ENCODE assay signal across 17 cellular contexts in the genomic region with DNA sequence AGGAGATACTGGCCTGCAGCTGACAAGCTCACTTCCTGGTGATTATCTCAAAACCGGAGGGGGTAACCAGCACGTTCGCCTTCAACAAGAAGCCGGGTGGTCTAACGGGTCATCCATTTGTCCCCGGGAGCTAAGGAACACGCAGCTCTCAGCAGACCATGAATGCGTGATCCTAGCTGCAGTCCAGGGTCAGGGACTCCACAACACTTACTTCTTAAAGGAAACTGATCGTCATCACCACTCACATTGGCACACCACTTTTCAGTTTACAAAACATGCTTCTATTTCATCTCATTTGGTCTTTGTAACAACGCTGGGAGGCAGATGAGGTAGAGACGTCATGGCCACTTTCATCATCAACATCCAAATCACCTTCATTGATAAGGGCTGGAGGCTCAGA. TPM values are rescaled to one million over a fixed set of nuclear protein-coding genes. Genes with fewer than 3 reads are reported as not detected.
DNase-seq lines count a peak whose midpoint lies in the region; ATAC-seq and TF ChIP-seq lines count a peak whose summit lies in the region.
"Had no signal": no experiment of that assay in that cellular context is flagged by ENCODE, and none has a peak within 500 bp of the region (broad histone marks: within the 10 kb centered on the region; RNA-seq: fewer than 3 reads in every experiment).

No MANE protein-coding gene starts in this region.

- intact Hi-C loops in CD8-positive, alpha-beta T cell (cut with DNase I, micrococcal nuclease), result loop anchor here (1.0 to 5.0 kb wide), 2 partner anchors 9 to 40 kb away; no protein-coding TSS in a partner anchor
- intact Hi-C loops in naive thymus-derived CD4-positive, alpha-beta T cell (cut with micrococcal nuclease), result no loop called here

- CTCF ChIA-PET in CD8-positive, alpha-beta T cell (lab: Charles Lee), result interaction anchor here (1.4 to 1.9 kb wide), 2 partner anchors 22 to 30 kb away, joined by 3 to 5 read pairs; no protein-coding TSS in a partner anchor
- CTCF ChIA-PET in activated CD4-positive, alpha-beta memory T cell treated with anti-CD3 and anti-CD28 coated beads, Interleukin-2, amount 10 ng/mL, durations not matched to agents 7 days and 5 days (lab: Charles Lee), result interaction anchor here (0.6 to 1.3 kb wide), 4 partner anchors 30 to 87 kb away, joined by 3 to 4 read pairs (median 3); no protein-coding TSS in a partner anchor
- CTCF ChIA-PET in naive thymus-derived CD4-positive, alpha-beta T cell (lab: Charles Lee), result interaction anchor here (0.7 to 0.9 kb wide), 2 partner anchors 28 to 80 kb away, joined by 3 to 5 read pairs; no protein-coding TSS in a partner anchor

- ATAC-seq in CD8-positive, alpha-beta T cell, result no peak
- ATAC-seq in naive thymus-derived CD4-positive, alpha-beta T cell, result no peak
- ATAC-seq in HG03457 (IDR thresholded peaks at IDR 0.05; ENCODE audit: unreplicated experiment), result no peak
- ATAC-seq: gastroesophageal sphincter, left lobe of liver, SK-N-SH treated with all-trans-retinoic acid at 6 μM for 48 hours had no signal

- H3K27me3 Mint-ChIP-seq in CD8-positive, alpha-beta T cell (ENCODE audit: low read depth), result no peaks in the 10 kb centered on the region
- no peaks in the 10 kb centered on the region for H3K27me3 Mint-ChIP-seq in activated CD4-positive, alpha-beta memory T cell treated with anti-CD3 and anti-CD28 coated beads, Interleukin-2, amount 10 ng/mL, durations not matched to agents 7 days and 5 days
- peaks cover 0 to 4% (median 0%) of the 10 kb centered on the region in 5 donors for H3K27me3 Mint-ChIP-seq in naive thymus-derived CD4-positive, alpha-beta T cell
- H3K27me3 Mint-ChIP-seq: type B pancreatic cell had no signal

- H3K9me3 Mint-ChIP-seq in CD8-positive, alpha-beta T cell, result no peaks in the 10 kb centered on the region
- H3K9me3 Mint-ChIP-seq in activated CD4-positive, alpha-beta memory T cell treated with anti-CD3 and anti-CD28 coated beads, Interleukin-2, amount 10 ng/mL, durations not matched to agents 7 days and 5 days, result no peaks in the 10 kb centered on the region
- H3K9me3 Mint-ChIP-seq in naive thymus-derived CD4-positive, alpha-beta T cell, result no peaks in the 10 kb centered on the region
- H3K9me3 Mint-ChIP-seq: type B pancreatic cell had no signal

- H3K27me3 ChIP-seq in CD8-positive, alpha-beta T cell (ENCODE audit: insufficient read depth, low read length), result no peaks in the 10 kb centered on the region
- H3K27me3 ChIP-seq in naive thymus-derived CD4-positive, alpha-beta T cell (ENCODE audit: control insufficient read depth in 2 of 2, insufficient read depth in 2 of 2, low read length in 2 of 2), result no peaks in the 10 kb centered on the region
- H3K27me3 ChIP-seq: gastroesophageal sphincter had no signal

- no peak overlapping the region for H3K4me3 ChIP-seq in CD8-positive, alpha-beta T cell (ENCODE audit: low read depth, low read length)
- H3K4me3 ChIP-seq in naive thymus-derived CD4-positive, alpha-beta T cell (ENCODE audit: low read length), result no peak overlapping the region
- H3K4me3 ChIP-seq: gastroesophageal sphincter had no signal

- H3K4me1 ChIP-seq in CD8-positive, alpha-beta T cell (ENCODE audit: insufficient read depth, low read length), result peaks cover 48% of the 10 kb centered on the region
- H3K4me1 ChIP-seq in naive thymus-derived CD4-positive, alpha-beta T cell (ENCODE audit: control insufficient read depth in 2 of 2, insufficient read depth in 2 of 2, low read length in 2 of 2), result peaks cover 45 to 50% of the 10 kb centered on the region in 2 donors

- POLR2A ChIA-PET in CD8-positive, alpha-beta T cell (lab: Charles Lee), result interaction anchor here (0.6 to 1.3 kb wide), 4 partner anchors 9 to 74 kb away, joined by 3 to 4 read pairs (median 3); no protein-coding TSS in a partner anchor
- POLR2A ChIA-PET in activated CD4-positive, alpha-beta memory T cell treated with anti-CD3 and anti-CD28 coated beads, Interleukin-2, amount 10 ng/mL, durations not matched to agents 7 days and 5 days (lab: Charles Lee), result interaction anchor here (1.0 to 2.4 kb wide), 4 partner anchors 10 to 41 kb away, joined by 3 to 6 read pairs (median 4); no protein-coding TSS in a partner anchor
- POLR2A ChIA-PET in naive thymus-derived CD4-positive, alpha-beta T cell (lab: Charles Lee), result interaction anchor here (1.3 to 1.9 kb wide), 2 partner anchors 10 to 19 kb away, joined by 4 to 6 read pairs; no protein-coding TSS in a partner anchor

- no peak for TF ChIP-seq CTCF in CD8-positive, alpha-beta T cell (IDR thresholded peaks at IDR 0.05)

- H3K27ac Mint-ChIP-seq in CD8-positive, alpha-beta T cell, result peak overlapping the region; percentile 98
- H3K27ac Mint-ChIP-seq in activated CD4-positive, alpha-beta memory T cell treated with anti-CD3 and anti-CD28 coated beads, Interleukin-2, amount 10 ng/mL, durations not matched to agents 7 days and 5 days, result peak overlapping the region; percentile 72
- H3K27ac Mint-ChIP-seq in naive thymus-derived CD4-positive, alpha-beta T cell, result peak overlapping the region; percentile 54 to 97 (median 81)
- H3K27ac Mint-ChIP-seq: type B pancreatic cell had no signal

- peaks cover 19% of the 10 kb centered on the region for H3K36me3 ChIP-seq in CD8-positive, alpha-beta T cell (ENCODE audit: insufficient read depth, low read length)
- peaks cover 0 to 30% (median 9%) of the 10 kb centered on the region in 3 experiments for H3K36me3 ChIP-seq in naive thymus-derived CD4-positive, alpha-beta T cell (ENCODE audit: control insufficient read depth in 2 of 3, insufficient read depth in 3 of 3, low read length in 3 of 3)

- H3K36me3 Mint-ChIP-seq in CD8-positive, alpha-beta T cell, result peaks cover 56% of the 10 kb centered on the region
- H3K36me3 Mint-ChIP-seq in activated CD4-positive, alpha-beta memory T cell treated with anti-CD3 and anti-CD28 coated beads, Interleukin-2, amount 10 ng/mL, durations not matched to agents 7 days and 5 days (ENCODE audit: low read depth), result peaks cover 79% of the 10 kb centered on the region
- peaks cover 0 to 44% (median 14%) of the 10 kb centered on the region in 5 donors for H3K36me3 Mint-ChIP-seq in naive thymus-derived CD4-positive, alpha-beta T cell

- peaks cover 63% of the 10 kb centered on the region for H3K4me1 Mint-ChIP-seq in CD8-positive, alpha-beta T cell (ENCODE audit: low read depth)
- H3K4me1 Mint-ChIP-seq in activated CD4-positive, alpha-beta memory T cell treated with anti-CD3 and anti-CD28 coated beads, Interleukin-2, amount 10 ng/mL, durations not matched to agents 7 days and 5 days, result peaks cover 74% of the 10 kb centered on the region
- peaks cover 40 to 71% (median 55%) of the 10 kb centered on the region in 7 donors for H3K4me1 Mint-ChIP-seq in naive thymus-derived CD4-positive, alpha-beta T cell

- H3K27ac ChIP-seq in CD8-positive, alpha-beta T cell (ENCODE audit: low read depth, low read length), result no peak overlapping the region
- no peak overlapping the region for H3K27ac ChIP-seq in naive thymus-derived CD4-positive, alpha-beta T cell (ENCODE audit: low read depth, low read length)
- H3K27ac ChIP-seq: 22Rv1, gastroesophageal sphincter had no signal

- H3K9me3 ChIP-seq in CD8-positive, alpha-beta T cell (ENCODE audit: low read length), result no peaks in the 10 kb centered on the region
- no peaks in the 10 kb centered on the region for H3K9me3 ChIP-seq in naive thymus-derived CD4-positive, alpha-beta T cell (ENCODE audit: control insufficient read depth in 2 of 3, low read length in 3 of 3)
- H3K9me3 ChIP-seq: gastroesophageal sphincter had no signal

- DNase-seq in NCI-H146 (lab: John Stamatoyannopoulos, UW), result peak; percentile 16
- DNase-seq in NCI-H146 treated with DMSO at 0.1 percent for 48 hours (lab: John Stamatoyannopoulos, UW; ENCODE audit: unreplicated experiment), result no peak
- DNase-seq in CD8-positive, alpha-beta T cell, result no peak
- no peak for DNase-seq in activated CD4-positive, alpha-beta memory T cell treated with anti-CD3 and anti-CD28 coated beads, Interleukin-2, amount 10 ng/mL, durations not matched to agents 7 days and 5 days
- DNase-seq in naive thymus-derived CD4-positive, alpha-beta T cell, result no peak
- no peak for DNase-seq in stimulated activated naive CD4-positive, alpha-beta T cell (lab: John Stamatoyannopoulos, UW)
- no peak for DNase-seq in AG08396 (ENCODE audit: low spot score)
- DNase-seq: C1 segment of cervical spinal cord, DMS79, H7, NCI-H82 had no signal

- H3K4me3 Mint-ChIP-seq in CD8-positive, alpha-beta T cell, result peak overlapping the region; percentile 51
- no peak overlapping the region for H3K4me3 Mint-ChIP-seq in activated CD4-positive, alpha-beta memory T cell treated with anti-CD3 and anti-CD28 coated beads, Interleukin-2, amount 10 ng/mL, durations not matched to agents 7 days and 5 days
- peak overlapping the region in 5 of 10 donors; percentile 9 to 59 (median 26) for H3K4me3 Mint-ChIP-seq in naive thymus-derived CD4-positive, alpha-beta T cell
- H3K4me3 Mint-ChIP-seq: type B pancreatic cell had no signal

RNA-seq across cellular contexts. Expression of a gene that starts 25.2 kb away (rescaled TPM):
- total RNA-seq in CD8-positive, alpha-beta T cell, result 100 to 1,000 TPM; 194 to 199 TPM
- total RNA-seq in activated CD4-positive, alpha-beta memory T cell treated with anti-CD3 and anti-CD28 coated beads, Interleukin-2, amount 10 ng/mL, durations not matched to agents 7 days and 5 days, result 100 to 1,000 TPM; 676 to 689 TPM
- total RNA-seq in naive thymus-derived CD4-positive, alpha-beta T cell, result 100 to 1,000 TPM in 3 of 5 experiments, 10 to 100 TPM in 2; 84.2 to 704 (median 172) TPM
- polyA plus RNA-seq in naive thymus-derived CD4-positive, alpha-beta T cell, result 100 to 1,000 TPM; 268 to 344 TPM

RNA-seq across cellular contexts. Expression of a gene that starts 55.6 kb away (rescaled TPM):
- total RNA-seq in CD8-positive, alpha-beta T cell, result 10 to 100 TPM; 50.8 to 56.5 TPM
- total RNA-seq in activated CD4-positive, alpha-beta memory T cell treated with anti-CD3 and anti-CD28 coated beads, Interleukin-2, amount 10 ng/mL, durations not matched to agents 7 days and 5 days, result 10 to 100 TPM; 45.7 to 49.0 TPM
- 100 to 1,000 TPM in 2 of 5 experiments, 10 to 100 TPM in 3; 51.8 to 161 (median 97.8) TPM for total RNA-seq in naive thymus-derived CD4-positive, alpha-beta T cell
- 10 to 100 TPM; 45.8 to 73.7 TPM for polyA plus RNA-seq in naive thymus-derived CD4-positive, alpha-beta T cell

Comparison
In these comparisons a context has a peak if more than half of its experiments do, and no peak if none do; other contexts are left out.
1. intact Hi-C loops: an anchor here in CD8-positive, alpha-beta T cell (1.0 to 5.0 kb wide); none called in naive thymus-derived CD4-positive, alpha-beta T cell.